In genomic region chr11:37718431-37718999, GRCh38 we compare ENCODE assay signal across 28 cellular contexts.
DNase-seq lines count a peak whose midpoint lies in the region; ATAC-seq lines count a peak whose summit lies in the region.
"Had no signal": no experiment of that assay in that cellular context is flagged by ENCODE, and none has a peak within 500 bp of the region (broad histone marks: within the 10 kb centered on the region; RNA-seq: fewer than 3 reads in every experiment).

No MANE protein-coding gene starts in this region.

- no peaks in the 10 kb centered on the region for H3K4me1 ChIP-seq in adipocyte (ENCODE audit: control insufficient read depth, insufficient read depth, low read length)
- H3K4me1 ChIP-seq: heart right ventricle, tibial artery had no signal

- H3K4me3 ChIP-seq in adipocyte (ENCODE audit: low read length) (no peak overlapping the region), skeletal muscle cell (ENCODE audit: low read depth, low read length) (no peak overlapping the region)
- H3K4me3 ChIP-seq: heart right ventricle, tibial artery had no signal

- peak; percentile 62 for DNase-seq in M059J (ENCODE audit: low read depth)
- DNase-seq in adipocyte (ENCODE audit: low read depth): peak; percentile 45
- peak; percentile 16 for DNase-seq in fibroblast of peridontal ligament (ENCODE audit: extremely low read depth)
- DNase-seq in skeletal muscle cell (ENCODE audit: low read depth): peak; percentile 1
- DNase-seq in activated CD8-positive, alpha-beta memory T cell treated with anti-CD3 and anti-CD28 coated beads, Interleukin-2, amount 50 U/mL, for 4 hours: no peak
- DNase-seq in NCI-H526 (lab: John Stamatoyannopoulos, UW): no peak
- DNase-seq: activated CD4-positive, alpha-beta T cell treated with anti-CD3 and anti-CD28 coated beads, Interleukin-2, amount 50 U/mL, for 48 hours; activated CD4-positive, CD25-positive, alpha-beta regulatory T cell treated with anti-CD3 and anti-CD28 coated beads, Interleukin-2, amount 50 U/mL, for 72 hours; activated naive CD4-positive, alpha-beta T cell; activated naive CD8-positive, alpha-beta T cell treated with anti-CD3 and anti-CD28 coated beads, Interleukin-2, amount 50 U/mL, for 24 hours; activated T-cell treated with anti-CD3 and anti-CD28 coated beads, Interleukin-2, amount 50 U/mL, for 72 hours; DMS53; foreskin keratinocyte; HCEC 1CT; heart right ventricle; IMR-90; kidney; NCI-H1694; NCI-H524 treated with DMSO at 0.1 percent for 48 hours; NK-92 treated with Interleukin-12 subunit alpha and Interleukin-12 subunit beta, amount 100 ng/mL, for 24 hours; PC-3; posterior cingulate gyrus; right cardiac atrium; SK-N-SH; stimulated activated CD4-positive, alpha-beta T cell treated with anti-CD3 and anti-CD28 coated beads, Interleukin-4, amount 100 ng/mL, for 1 hour; T-helper 17 cell; tibial artery had no signal

- no peak overlapping the region for H3K9ac ChIP-seq in adipocyte (ENCODE audit: low read length)
- H3K9ac ChIP-seq: SK-N-SH had no signal

- no peaks in the 10 kb centered on the region for H3K27me3 ChIP-seq in adipocyte (replicated peaks; ENCODE audit: control insufficient read depth, insufficient read depth, low read length)
- H3K27me3 ChIP-seq: foreskin keratinocyte, heart right ventricle, tibial artery had no signal

- H3K9me3 ChIP-seq in adipocyte (ENCODE audit: control insufficient read depth, low read length): no peaks in the 10 kb centered on the region
- H3K9me3 ChIP-seq: SK-N-SH, tibial artery had no signal

- no peaks in the 10 kb centered on the region for H3K36me3 ChIP-seq in adipocyte (ENCODE audit: control insufficient read depth, insufficient read depth, low read length, severe bottlenecking)
- H3K36me3 ChIP-seq: heart right ventricle, tibial artery had no signal

- no peak for ATAC-seq in GM19455 (IDR thresholded peaks at IDR 0.05; ENCODE audit: unreplicated experiment)
- ATAC-seq: activated naive CD8-positive, alpha-beta T cell treated with anti-CD3 and anti-CD28 coated beads, Interleukin-2, amount 50 U/mL, for 24 hours; activated T-cell treated with anti-CD3 and anti-CD28 coated beads, Interleukin-2, amount 50 U/mL, for 72 hours; foreskin keratinocyte; heart right ventricle; PC-3; right cardiac atrium; T-helper 17 cell had no signal

Comparison
In these comparisons a context has a peak if more than half of its experiments do, and no peak if none do; other contexts are left out.
1. DNase-seq: peak in M059J (single experiment), adipocyte (single experiment), fibroblast of peridontal ligament (single experiment) and skeletal muscle cell (single experiment); none in activated CD8-positive, alpha-beta memory T cell treated with anti-CD3 and anti-CD28 coated beads, Interleukin-2, amount 50 U/mL, for 4 hours (single experiment) and NCI-H526 (0 of 2).